ENCODE assay signal across 5 cellular contexts in the genomic region with DNA sequence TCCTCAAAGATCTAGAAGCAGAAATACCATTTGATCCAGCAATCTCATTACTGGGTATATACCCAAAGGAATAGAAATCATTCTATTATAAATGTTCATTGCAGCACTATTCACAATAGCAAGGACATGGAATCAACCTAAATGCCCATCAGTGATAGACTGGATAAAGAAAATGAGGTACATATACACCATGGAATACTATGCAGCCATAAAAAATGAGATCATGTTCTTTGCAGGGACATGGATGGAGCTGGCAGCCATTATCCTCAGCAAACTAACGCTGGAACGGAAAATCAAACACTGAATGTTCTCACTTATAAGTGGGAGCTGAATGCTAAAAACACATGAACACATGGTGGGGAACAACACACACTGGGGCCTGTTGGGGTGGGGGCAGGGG. TPM values are rescaled to one million over a fixed set of nuclear protein-coding genes. Genes with fewer than 3 reads are reported as not detected.
"Had no signal": no experiment of that assay in that cellular context is flagged by ENCODE, and none has a peak within 500 bp of the region (broad histone marks: within the 10 kb centered on the region; RNA-seq: fewer than 3 reads in every experiment).

No MANE protein-coding gene starts in this region.

RNA-seq across cellular contexts. Expression of a gene that starts 44.6 kb away (rescaled TPM):
- total RNA-seq: stomach, thoracic aorta, thyroid gland, transverse colon, vagina had no signal
